In genomic region chr4:77861500-77861899, GRCh38 we compare ENCODE assay signal across 7 cellular contexts. TPM values are rescaled to one million over a fixed set of nuclear protein-coding genes. Genes with fewer than 3 reads are reported as not detected.
DNase-seq lines count a peak whose midpoint lies in the region; ATAC-seq, FAIRE-seq and TF ChIP-seq lines count a peak whose summit lies in the region.

No MANE protein-coding gene starts in this region.

- H2AFZ ChIP-seq in GM23248 (peak overlapping the region; percentile 87), fibroblast of lung (ENCODE audit: low read length) (peak overlapping the region; percentile 92)

- 97 to 100% methylated on average over 1 of the region's 1 CpG for WGBS in GM23248 (ENCODE audit: low coverage in 1 of 2, low lambda C conversion rate in 2 of 2, missing lambda C conversion rate in 2 of 2), 2 experiments

- in situ Hi-C loops in GM23248 (cut with MboI): no loop called here

- H3F3A ChIP-seq in GM23248 (ENCODE audit: insufficient read depth): no peaks in the 10 kb centered on the region

- no peak for ATAC-seq in GM18858 (IDR thresholded peaks at IDR 0.05; ENCODE audit: unreplicated experiment)

- peak overlapping the region; percentile 89 for H3K4me3 ChIP-seq in GM23248
- peak overlapping the region in 3 of 4 donors; percentile 59 to 72 (median 63) for H3K4me3 ChIP-seq in Peyer's patch
- H3K4me3 ChIP-seq in fibroblast of lung (replicated peaks in 1 of 4; ENCODE audit: control extremely low read depth in 1 of 4, insufficient read depth in 1 of 4, low read depth in 3 of 4, low read length in 4 of 4): peak overlapping the region; percentile 55 to 93 (median 92)
- H3K4me3 ChIP-seq in skeletal muscle tissue (ENCODE audit: low read length in 3 of 3): peak overlapping the region; percentile 94 to 95 (median 94)

- no peak for TF ChIP-seq POLR2A in Peyer's patch (IDR thresholded peaks at IDR 0.05)
- no peak for TF ChIP-seq POLR2A in GM12891 (IDR thresholded peaks at IDR 0.05; ENCODE audit: low read depth, low read length)

- no peaks in the 10 kb centered on the region for H4K20me1 ChIP-seq in GM23248 (ENCODE audit: insufficient read depth)
- H4K20me1 ChIP-seq in fibroblast of lung (ENCODE audit: control insufficient read depth, extremely low read depth, insufficient read depth, low read length): no peaks in the 10 kb centered on the region

- FAIRE-seq in GM12891 (lab: Jason Lieb, UNC): no peak

- no peaks in the 10 kb centered on the region for H3K36me3 ChIP-seq in GM23248 (ENCODE audit: low read depth)
- no peaks in the 10 kb centered on the region for H3K36me3 ChIP-seq in Peyer's patch
- H3K36me3 ChIP-seq in fibroblast of lung (ENCODE audit: control insufficient read depth, insufficient read depth, low read length): no peaks in the 10 kb centered on the region
- peaks cover 0 to 2% (median 0%) of the 10 kb centered on the region in 3 donors for H3K36me3 ChIP-seq in skeletal muscle tissue (ENCODE audit: control insufficient read depth in 3 of 3, insufficient read depth in 3 of 3, low read length in 3 of 3)

- H3K4me1 ChIP-seq in GM23248 (ENCODE audit: insufficient read depth) (0 out of 2 replicates have a peak, but pooled peaks cover 6% of the 10 kb centered on the region), Peyer's patch (peaks cover 0 to 18% (median 0%) of the 10 kb centered on the region in 4 donors), fibroblast of lung (ENCODE audit: control insufficient read depth, extremely low read depth, insufficient read depth, low read length) (peaks cover 5% of the 10 kb centered on the region), skeletal muscle tissue (ENCODE audit: control insufficient read depth in 3 of 3, insufficient read depth in 3 of 3, low read length in 3 of 3) (peaks cover 0 to 15% (median 7%) of the 10 kb centered on the region in 3 donors)

- H3K27me3 ChIP-seq in GM23248 (replicated peaks; ENCODE audit: insufficient read depth): no peaks in the 10 kb centered on the region
- H3K27me3 ChIP-seq in Peyer's patch: no peaks in the 10 kb centered on the region
- no peaks in the 10 kb centered on the region for H3K27me3 ChIP-seq in fibroblast of lung (ENCODE audit: control insufficient read depth, insufficient read depth, low read length)
- H3K27me3 ChIP-seq in skeletal muscle tissue (ENCODE audit: control insufficient read depth in 3 of 3, insufficient read depth in 3 of 3, low read length in 3 of 3): no peaks in the 10 kb centered on the region

- peaks cover 38% of the 10 kb centered on the region for H3K79me2 ChIP-seq in GM23248 (ENCODE audit: insufficient read depth)
- H3K79me2 ChIP-seq in fibroblast of lung (ENCODE audit: control insufficient read depth, insufficient read depth, low read length): peaks cover 25% of the 10 kb centered on the region

- H3K4me2 ChIP-seq in GM23248 (ENCODE audit: unreplicated experiment) (peak overlapping the region; percentile 84), fibroblast of lung (ENCODE audit: extremely low read depth, insufficient read depth, low read length) (peak overlapping the region; percentile 84)

- H3K9me2 ChIP-seq in GM23248 (ENCODE audit: insufficient read depth): no peaks in the 10 kb centered on the region

- H3K9ac ChIP-seq in GM23248 (peak overlapping the region; percentile 98), fibroblast of lung (ENCODE audit: insufficient read depth, low read length) (peak overlapping the region; percentile 20), skeletal muscle tissue (ENCODE audit: low read depth in 1 of 3, low read length in 3 of 3) (peak overlapping the region; percentile 86 to 92 (median 90))

- H3K9me3 ChIP-seq in GM23248 (ENCODE audit: low read depth) (no peaks in the 10 kb centered on the region), Peyer's patch (no peaks in the 10 kb centered on the region), fibroblast of lung (ENCODE audit: control insufficient read depth, insufficient read depth, low read depth, low read length) (no peaks in the 10 kb centered on the region), skeletal muscle tissue (ENCODE audit: control insufficient read depth in 3 of 3, low read length in 3 of 3) (no peaks in the 10 kb centered on the region)

- TF ChIP-seq CTCF in Peyer's patch (IDR thresholded peaks at IDR 0.05): peak in 1 of 6 experiments; percentile 1
- TF ChIP-seq CTCF in fibroblast of lung (conservative IDR thresholded peaks at IDR 0.05 in 1 of 2, IDR thresholded peaks at IDR 0.05 in 1 of 2; ENCODE audit: low read depth in 1 of 2, low read length in 2 of 2): no peak

- DNase-seq in GM23248: peak; percentile 37
- no peak for DNase-seq in Peyer's patch
- DNase-seq in fibroblast of lung (ENCODE audit: low read depth in 2 of 2): peak in 1 of 2 donors; percentile 41
- DNase-seq in iPS-NIHi11 (ENCODE audit: low spot score): no peak
- DNase-seq in GM12891 (ENCODE audit: insufficient read length, low spot score): no peak

- H3K27ac ChIP-seq in GM23248: peak overlapping the region; percentile 98
- peak overlapping the region; percentile 81 to 96 (median 90) for H3K27ac ChIP-seq in Peyer's patch
- H3K27ac ChIP-seq in fibroblast of lung (ENCODE audit: insufficient read depth, low read length): peak overlapping the region; percentile 94
- H3K27ac ChIP-seq in skeletal muscle tissue (ENCODE audit: low read depth, low read length): peak overlapping the region; percentile 96

TF ChIP-seq in GM12891, 5 proteins besides CTCF, POLR2A, EP300 and RAD21:
- no peak for TF ChIP-seq TAF1 (IDR thresholded peaks at IDR 0.05; ENCODE audit: low read depth, low read length)
- no peak for TF ChIP-seq PAX5 (IDR thresholded peaks at IDR 0.05; ENCODE audit: insufficient read depth, low read length, severe bottlenecking)
- TF ChIP-seq POLR2AphosphoS5 (IDR thresholded peaks at IDR 0.05; ENCODE audit: low read depth, low read length): no peak

RNA-seq across cellular contexts. Expression of gene MRPL1, which starts 1.1 kb away (rescaled TPM):
- total RNA-seq in GM23248 (2014; rRNA removed; shearing (Covaris generic)): 18.0 and 21.7 TPM in 2 replicates
- polyA plus RNA-seq in GM23248 (2016; fragmentation: Nextera tagmentation; extraction: Ambion mirVana): 21.5 and 23.2 TPM in 2 replicates
- 10 to 100 TPM; 12.8 to 30.5 (median 16.8) TPM for total RNA-seq in Peyer's patch
- total RNA-seq in fibroblast of lung: 25.4 and 25.7 TPM in 2 replicates
- 35.5 and 35.6 TPM in 2 replicates for polyA plus RNA-seq in fibroblast of lung
- 29.6 TPM in 2 replicates for polyA plus RNA-seq in fibroblast of lung (2012)
- polyA minus RNA-seq in fibroblast of lung (ENCODE audit: low replicate concordance): 3.4 TPM in 1 of 2 replicates, not detected in the other
- 38.6 TPM for total RNA-seq in skeletal muscle tissue
- 31.5 TPM for polyA plus RNA-seq in GM12891 (2012; ENCODE audit: low read depth, missing spikeins)

RNA-seq across cellular contexts. Expression of gene CNOT6L, which starts 42.3 kb away (rescaled TPM):
- total RNA-seq in GM23248 (2014; rRNA removed; shearing (Covaris generic)): 9.2 and 11.1 TPM in 2 replicates
- 6.5 and 7.5 TPM in 2 replicates for polyA plus RNA-seq in GM23248 (2016; fragmentation: Nextera tagmentation; extraction: Ambion mirVana)
- 10 to 100 TPM; 20.4 to 43.3 (median 33.6) TPM for total RNA-seq in Peyer's patch
- total RNA-seq in fibroblast of lung: 11.8 and 12.7 TPM in 2 replicates
- 8.1 and 11.4 TPM in 2 replicates for polyA plus RNA-seq in fibroblast of lung
- 6.7 and 9.9 TPM in 2 replicates for polyA plus RNA-seq in fibroblast of lung (2012)
- polyA minus RNA-seq in fibroblast of lung (ENCODE audit: low replicate concordance): 18.2 and 20.1 TPM in 2 replicates
- 31.3 TPM for total RNA-seq in skeletal muscle tissue
- polyA plus RNA-seq in GM12891 (2012; ENCODE audit: low read depth, missing spikeins): 1.1 TPM

Comparison
In these comparisons a context has a peak if more than half of its experiments do, and no peak if none do; other contexts are left out.
1. H3K9ac ChIP-seq: peak in every context shown above with its lines; median percentile 98 in GM23248; 90 in skeletal muscle tissue; 20 in fibroblast of lung.